ENCODE assay signal across 8 cellular contexts in genomic region chr10:329361-330099, GRCh38.
DNase-seq lines count a peak whose midpoint lies in the region; ATAC-seq and TF ChIP-seq lines count a peak whose summit lies in the region.

No MANE protein-coding gene starts in this region.

- H3K79me2 ChIP-seq in KMS-11 (ENCODE audit: insufficient read depth, low read depth) (no peaks in the 10 kb centered on the region), smooth muscle cell (ENCODE audit: low read depth) (no peaks in the 10 kb centered on the region)

- no peak for TF ChIP-seq CTCF in KMS-11 (conservative IDR thresholded peaks at IDR 0.05; ENCODE audit: low read depth, low read length)
- no peak for TF ChIP-seq CTCF in smooth muscle cell (IDR thresholded peaks at IDR 0.05; ENCODE audit: borderline replicate concordance, insufficient read depth, poor library complexity, severe bottlenecking)

- ATAC-seq in GM18519 (IDR thresholded peaks at IDR 0.05; ENCODE audit: low FRiP score, unreplicated experiment) = no peak

- H4K20me1 ChIP-seq in KMS-11 (ENCODE audit: insufficient read depth) (no peaks in the 10 kb centered on the region), smooth muscle cell (ENCODE audit: low read depth) (no peaks in the 10 kb centered on the region)

- H3K27ac ChIP-seq in KMS-11 (peak overlapping the region; percentile 20), SK-N-MC (peak overlapping the region; percentile 50; the same call in 1 of the 2 replicates), smooth muscle cell (ENCODE audit: low read depth) (peak overlapping the region; percentile 34)

- in situ Hi-C loops in T47D (cut with HindIII; ENCODE audit: low pct_unique_long_range_greater_than_20kb, low sequenced_read_pairs) = no loop called here

- H3K4me2 ChIP-seq in KMS-11 (peak overlapping the region; percentile 55; the same call in 1 of the 2 replicates), smooth muscle cell (peak overlapping the region; percentile 72)

- 42% methylated on average over 15 of the region's 15 CpGs for WGBS in smooth muscle cell (ENCODE audit: low lambda C conversion rate)

- H2AFZ ChIP-seq in KMS-11 (ENCODE audit: low read depth) (no peak overlapping the region), smooth muscle cell (ENCODE audit: low read depth) (no peak overlapping the region)

- peaks cover 15% of the 10 kb centered on the region for H3K4me1 ChIP-seq in KMS-11 (ENCODE audit: low read depth, poor library complexity, severe bottlenecking)
- H3K4me1 ChIP-seq in smooth muscle cell (ENCODE audit: low read depth) = peaks cover 6% of the 10 kb centered on the region

- H3K27me3 ChIP-seq in KMS-11 (ENCODE audit: insufficient read depth, low read depth) = no peaks in the 10 kb centered on the region
- no peaks in the 10 kb centered on the region for H3K27me3 ChIP-seq in smooth muscle cell (ENCODE audit: low read depth)

- peak; percentile 63 for DNase-seq in DMS 273 treated with DMSO at 0.1 percent for 48 hours (lab: John Stamatoyannopoulos, UW)
- no peak for DNase-seq in SK-N-MC (ENCODE audit: low read depth, low spot score)
- DNase-seq in T47D (ENCODE audit: low read depth in 1 of 2, low spot score in 1 of 2) = peak; percentile 55 to 86
- peak; percentile 81 for DNase-seq in islet precursor cell
- peak; percentile 21 for DNase-seq in smooth muscle cell (lab: John Stamatoyannopoulos, UW; ENCODE audit: unreplicated experiment)
- no peak for DNase-seq in activated gamma-delta T cell (lab: John Stamatoyannopoulos, UW)

- peaks cover 5% of the 10 kb centered on the region for H3F3A ChIP-seq in smooth muscle cell (ENCODE audit: low read depth)

- H3K9me3 ChIP-seq in SK-N-MC (ENCODE audit: low read depth, low read length) (no peaks in the 10 kb centered on the region), smooth muscle cell (replicated peaks; ENCODE audit: low read depth) (no peaks in the 10 kb centered on the region)

- H3K36me3 ChIP-seq in KMS-11 (ENCODE audit: insufficient read depth) (no peaks in the 10 kb centered on the region), SK-N-MC (ENCODE audit: insufficient read depth, low read length) (no peaks in the 10 kb centered on the region), smooth muscle cell (ENCODE audit: low read depth) (no peaks in the 10 kb centered on the region)

- H3K9ac ChIP-seq in KMS-11 (no peak overlapping the region), SK-N-MC (ENCODE audit: insufficient read length) (peak overlapping the region; percentile 33), smooth muscle cell (ENCODE audit: low read depth) (no peak overlapping the region)

- H3K4me3 ChIP-seq in KMS-11 (IDR thresholded peaks at IDR 0.05; ENCODE audit: insufficient read depth, low read depth, low read length) (no peak overlapping the region), SK-N-MC (peak overlapping the region; percentile 63), smooth muscle cell (no peak overlapping the region)

Comparison
In these comparisons a context has a peak if more than half of its experiments do, and no peak if none do; other contexts are left out.
1. DNase-seq: peak in DMS 273 treated with DMSO at 0.1 percent for 48 hours (single experiment), T47D (2 of 2), islet precursor cell (single experiment) and smooth muscle cell (single experiment); none in SK-N-MC (single experiment) and activated gamma-delta T cell (single experiment).
2. Peak in every context shown above with its lines, with median percentiles within 50 percentile points of each other: H3K27ac ChIP-seq.